ENCODE assay signal across 8 cellular contexts in genomic region chr3:171811059-171811912, GRCh38. TPM values are rescaled to one million over a fixed set of nuclear protein-coding genes. Genes with fewer than 3 reads are reported as not detected.
DNase-seq lines count a peak whose midpoint lies in the region; ATAC-seq, FAIRE-seq and TF ChIP-seq lines count a peak whose summit lies in the region.

No MANE protein-coding gene starts in this region.

- DNase-seq in CD4-positive, alpha-beta T cell: no peak
- DNase-seq in MM.1S: no peak
- DNase-seq in bronchial epithelial cell (ENCODE audit: low read depth): peak; percentile 98
- no peak for DNase-seq in lung (ENCODE audit: low spot score)
- DNase-seq in NCI-H128 (lab: John Stamatoyannopoulos, UW; ENCODE audit: unreplicated experiment): no peak
- DNase-seq in putamen (ENCODE audit: low spot score): no peak
- DNase-seq in NCI-H1930 (lab: John Stamatoyannopoulos, UW): no peak

- intact Hi-C loops in CD4-positive, alpha-beta T cell (cut with DNase I, micrococcal nuclease): no loop called here

- H3K36me3 ChIP-seq in MM.1S (replicated peaks; ENCODE audit: insufficient read depth, low read length) (no peaks in the 10 kb centered on the region), bronchial epithelial cell (ENCODE audit: control insufficient read depth, insufficient read depth, low read length) (no peaks in the 10 kb centered on the region), lung (ENCODE audit: control insufficient read depth in 2 of 2, insufficient read depth in 2 of 2, low read length in 2 of 2) (no peaks in the 10 kb centered on the region)

- no peaks in the 10 kb centered on the region for H3K4me1 ChIP-seq in MM.1S (ENCODE audit: low read length)
- H3K4me1 ChIP-seq in lung (ENCODE audit: control insufficient read depth in 2 of 2, insufficient read depth in 2 of 2, low read length in 2 of 2): peaks cover 0 to 5% of the 10 kb centered on the region in 2 donors

- ATAC-seq in CD4-positive, alpha-beta T cell (ENCODE audit: poor library complexity): no peak
- ATAC-seq in lung (ENCODE audit: insufficient read depth, low FRiP score) (no peak), HG02763 (IDR thresholded peaks at IDR 0.05; ENCODE audit: unreplicated experiment) (no peak)

- no peaks in the 10 kb centered on the region for H3K9me2 ChIP-seq in MM.1S (replicated peaks; ENCODE audit: insufficient read depth, low read length)

- no peaks in the 10 kb centered on the region for H4K20me1 ChIP-seq in MM.1S (ENCODE audit: insufficient read depth, low read length)

- H3K27ac ChIP-seq in CD4-positive, alpha-beta T cell (ENCODE audit: low read depth, low read length): no peak overlapping the region
- H3K27ac ChIP-seq in MM.1S (ENCODE audit: low read length) (no peak overlapping the region), lung (ENCODE audit: low read depth in 1 of 2, low read length in 1 of 2) (peak overlapping the region; percentile 79 to 96)

- H3K4me1 Mint-ChIP-seq in CD4-positive, alpha-beta T cell (ENCODE audit: low read depth): peaks cover 11% of the 10 kb centered on the region

- no peaks in the 10 kb centered on the region for H3K79me2 ChIP-seq in MM.1S (ENCODE audit: low read length)

- peak overlapping the region; percentile 94; the same call in 1 of the 2 replicates for H3K4me2 ChIP-seq in MM.1S (ENCODE audit: low read depth, low read length)

- POLR2A ChIA-PET in CD4-positive, alpha-beta T cell (lab: Charles Lee): no interaction called here

- peak overlapping the region; percentile 16 for H3K4me3 Mint-ChIP-seq in CD4-positive, alpha-beta T cell

- no peaks in the 10 kb centered on the region for H3K9me3 Mint-ChIP-seq in CD4-positive, alpha-beta T cell

- no peaks in the 10 kb centered on the region for H3K36me3 Mint-ChIP-seq in CD4-positive, alpha-beta T cell (ENCODE audit: low read depth)

- peaks cover 22% of the 10 kb centered on the region for H3K27me3 ChIP-seq in CD4-positive, alpha-beta T cell (ENCODE audit: control insufficient read depth, insufficient read depth, low read length)
- H3K27me3 ChIP-seq in MM.1S (replicated peaks; ENCODE audit: insufficient read depth, low read length) (no peaks in the 10 kb centered on the region), bronchial epithelial cell (ENCODE audit: control insufficient read depth, insufficient read depth, low read length) (no peaks in the 10 kb centered on the region), lung (ENCODE audit: control insufficient read depth, insufficient read depth) (no peaks in the 10 kb centered on the region)

- H3K9me3 ChIP-seq in CD4-positive, alpha-beta T cell (ENCODE audit: control insufficient read depth, low read length): no peaks in the 10 kb centered on the region
- H3K9me3 ChIP-seq in MM.1S (replicated peaks; ENCODE audit: insufficient read depth, low read length) (no peaks in the 10 kb centered on the region), lung (ENCODE audit: control insufficient read depth in 2 of 2, insufficient read depth in 1 of 2, low read length in 1 of 2) (no peaks in the 10 kb centered on the region)

- no peak overlapping the region for H2AFZ ChIP-seq in MM.1S (ENCODE audit: low read length)

- TF ChIP-seq CTCF in CD4-positive, alpha-beta T cell (IDR thresholded peaks at IDR 0.05): no peak
- TF ChIP-seq CTCF in MM.1S (IDR thresholded peaks at IDR 0.05; ENCODE audit: low read length) (no peak), bronchial epithelial cell (IDR thresholded peaks at IDR 0.05; ENCODE audit: insufficient read depth, low read length, severe bottlenecking) (no peak), lung (IDR thresholded peaks at IDR 0.05; ENCODE audit: control extremely low read depth, extremely low read depth) (no peak)

- CTCF ChIA-PET in CD4-positive, alpha-beta T cell (lab: Charles Lee): no interaction called here

- H3K27me3 Mint-ChIP-seq in CD4-positive, alpha-beta T cell: peaks cover 61% of the 10 kb centered on the region

- H3K9ac ChIP-seq in MM.1S (ENCODE audit: low read length): no peak overlapping the region

- no peak overlapping the region for H3K27ac Mint-ChIP-seq in CD4-positive, alpha-beta T cell

- FAIRE-seq in bronchial epithelial cell (lab: Jason Lieb, UNC): no peak

- 32 to 53% methylated on average over 7 of the region's 7 CpGs for WGBS in lung, 2 donors

- no peak overlapping the region for H3K4me3 ChIP-seq in MM.1S (ENCODE audit: low read length)
- H3K4me3 ChIP-seq in bronchial epithelial cell (ENCODE audit: low read depth, low read length): peak overlapping the region; percentile 53
- H3K4me3 ChIP-seq in lung: no peak overlapping the region

- H3F3A ChIP-seq in MM.1S (ENCODE audit: insufficient read depth, low read length): no peaks in the 10 kb centered on the region

RNA-seq across cellular contexts. Expression of gene PLD1, which starts 1.0 kb away (rescaled TPM):
- 1 to 10 TPM in 1 of 2 experiments, under 1 TPM in 1; 0.22 to 1.0 TPM for total RNA-seq in CD4-positive, alpha-beta T cell
- total RNA-seq in bronchial epithelial cell (10.5 and 20.0 TPM in 2 replicates), lung (10 to 100 TPM; 17.4 to 31.1 TPM)
- 1 to 10 TPM; 3.1 to 6.9 TPM for polyA plus RNA-seq in lung

RNA-seq across cellular contexts. Expression of gene TMEM212, which starts 31.9 kb away (rescaled TPM):
- total RNA-seq in CD4-positive, alpha-beta T cell: not detected
- not detected in 2 replicates for total RNA-seq in bronchial epithelial cell
- 10 to 100 TPM; 11.5 to 16.5 TPM for total RNA-seq in lung
- polyA plus RNA-seq in lung: 1 to 10 TPM; 1.5 to 4.6 TPM

Comparison
In these comparisons a context has a peak if more than half of its experiments do, and no peak if none do; other contexts are left out.
1. H3K27ac ChIP-seq: peak in lung (2 of 2); none in CD4-positive, alpha-beta T cell (single experiment) and MM.1S (single experiment).
2. RNA of gene TMEM212, which starts 31.9 kb away (total RNA-seq): 11.5 to 16.5 TPM in lung; not detected in CD4-positive, alpha-beta T cell and not detected in bronchial epithelial cell; every median in the first group is over 10 times any median in the second.